Comparison of ENCODE assay signal across 9 cellular contexts in the genomic region with DNA sequence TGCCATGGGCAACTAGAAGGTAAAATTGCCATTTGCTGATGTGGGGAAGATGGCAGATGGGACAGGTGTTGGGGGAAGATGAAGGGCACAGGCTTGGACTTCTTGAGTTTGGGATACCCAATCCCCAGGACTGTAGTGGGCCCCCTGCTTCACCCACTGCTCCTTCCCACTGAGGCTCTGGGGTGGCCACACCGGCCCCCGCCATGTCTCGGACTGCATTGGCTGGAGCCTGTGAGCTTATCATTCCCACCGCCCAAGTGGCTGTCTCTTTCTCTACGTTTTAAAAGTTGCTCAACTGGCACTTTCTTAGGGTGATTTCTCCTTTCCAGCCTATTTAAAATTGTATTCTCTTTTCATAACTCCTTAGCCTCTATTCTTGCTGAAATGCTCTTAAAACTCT.
"Had no signal": no experiment of that assay in that cellular context is flagged by ENCODE, and none has a peak within 500 bp of the region (broad histone marks: within the 10 kb centered on the region; RNA-seq: fewer than 3 reads in every experiment).

No MANE protein-coding gene starts in this region.

- H3K4me3 ChIP-seq: GM23248, GM23338, HAP-1 had no signal

- H3K36me3 ChIP-seq: HAP-1 had no signal

- H3K4me1 ChIP-seq: HAP-1 had no signal

- H3K27ac ChIP-seq: GM23248 had no signal

- DNase-seq: GM23248, GOT3, H7, H9, HCEC 1CT, HFFc6 had no signal

- ATAC-seq: GM23338, HCT116 had no signal

- H3K9me3 ChIP-seq: HAP-1 had no signal

- H3K9ac ChIP-seq: GM23248 had no signal

- H3K4me2 ChIP-seq: GM23338 had no signal

- H2AFZ ChIP-seq: GM23248, GM23338 had no signal
